ENCODE assay signal across 1 cellular context in the genomic region with DNA sequence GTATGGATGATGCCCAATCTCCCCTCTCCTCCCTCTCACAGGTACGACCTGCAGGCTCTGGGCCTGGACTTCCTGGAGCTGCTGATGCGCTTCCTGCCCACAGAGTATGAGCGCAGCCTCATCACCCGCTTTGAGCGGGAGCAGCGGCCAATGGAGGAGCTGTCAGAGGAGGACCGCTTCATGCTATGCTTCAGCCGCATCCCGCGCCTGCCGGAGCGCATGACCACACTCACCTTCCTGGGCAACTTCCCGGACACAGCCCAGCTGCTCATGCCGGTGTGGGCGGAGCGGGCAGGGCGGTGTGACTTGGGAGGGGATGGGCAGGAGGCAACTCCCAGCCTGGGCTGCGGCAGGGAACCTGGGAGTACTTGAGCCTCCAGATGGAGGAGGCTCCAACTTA.
TF ChIP-seq lines count a peak whose summit lies in the region.

No MANE protein-coding gene starts in this region.

TF ChIP-seq in HepG2, 621 proteins besides CTCF, POLR2A, EP300 and RAD21:
- TF ChIP-seq GZF1 (CRISPR knock-in tag; IDR thresholded peaks at IDR 0.05) (no peak), RXRA (CRISPR knock-in tag; IDR thresholded peaks at IDR 0.05) (0 out of 2 replicates have a peak, but pooled peaks have one; percentile 28), ELF3 (CRISPR knock-in tag; IDR thresholded peaks at IDR 0.05) (no peak), HOXD1 (CRISPR knock-in tag; IDR thresholded peaks at IDR 0.05) (no peak), NFYC (CRISPR knock-in tag; IDR thresholded peaks at IDR 0.05) (no peak), ZNF749 (CRISPR knock-in tag; IDR thresholded peaks at IDR 0.05; ENCODE audit: borderline replicate concordance) (no peak), TRAFD1 (CRISPR knock-in tag; IDR thresholded peaks at IDR 0.05; ENCODE audit: borderline replicate concordance) (no peak), CREB3 (CRISPR knock-in tag; IDR thresholded peaks at IDR 0.05) (no peak), ZXDC (CRISPR knock-in tag; IDR thresholded peaks at IDR 0.05) (no peak), SP5 (CRISPR knock-in tag; IDR thresholded peaks at IDR 0.05; ENCODE audit: borderline replicate concordance, low read depth) (no peak), DNMT1 (CRISPR knock-in tag; IDR thresholded peaks at IDR 0.05) (no peak), ZNF589 (CRISPR knock-in tag; conservative IDR thresholded peaks at IDR 0.05) (no peak), KDM2A (CRISPR knock-in tag; IDR thresholded peaks at IDR 0.05; ENCODE audit: borderline replicate concordance, low read depth) (0 out of 2 replicates have a peak, but pooled peaks have one; percentile 12), KDM5A (IDR thresholded peaks at IDR 0.05; ENCODE audit: borderline replicate concordance, low read length) (no peak), BHLHE40 (IDR thresholded peaks at IDR 0.05; ENCODE audit: low read length) (no peak), CC2D1A (CRISPR knock-in tag; IDR thresholded peaks at IDR 0.05) (no peak), MTF1 (CRISPR knock-in tag; IDR thresholded peaks at IDR 0.05) (no peak), PCBP1 (IDR thresholded peaks at IDR 0.05; ENCODE audit: borderline replicate concordance, low read depth, low read length) (0 out of 2 replicates have a peak, but pooled peaks have one; percentile 41), ZNF616 (CRISPR knock-in tag; IDR thresholded peaks at IDR 0.05; ENCODE audit: low read depth) (no peak), ZNF235 (CRISPR knock-in tag; IDR thresholded peaks at IDR 0.05; ENCODE audit: borderline replicate concordance) (no peak), FOXO1 (CRISPR knock-in tag; IDR thresholded peaks at IDR 0.05) (no peak), NCOR1 (IDR thresholded peaks at IDR 0.05; ENCODE audit: borderline replicate concordance, low read length) (no peak), ZNF501 (CRISPR knock-in tag; IDR thresholded peaks at IDR 0.05) (no peak)
- TF ChIP-seq, protein P1, sequence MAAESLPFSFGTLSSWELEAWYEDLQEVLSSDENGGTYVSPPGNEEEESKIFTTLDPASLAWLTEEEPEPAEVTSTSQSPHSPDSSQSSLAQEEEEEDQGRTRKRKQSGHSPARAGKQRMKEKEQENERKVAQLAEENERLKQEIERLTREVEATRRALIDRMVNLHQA (CRISPR knock-in tag; IDR thresholded peaks at IDR 0.05) = no peak
- TF ChIP-seq, protein P2, sequence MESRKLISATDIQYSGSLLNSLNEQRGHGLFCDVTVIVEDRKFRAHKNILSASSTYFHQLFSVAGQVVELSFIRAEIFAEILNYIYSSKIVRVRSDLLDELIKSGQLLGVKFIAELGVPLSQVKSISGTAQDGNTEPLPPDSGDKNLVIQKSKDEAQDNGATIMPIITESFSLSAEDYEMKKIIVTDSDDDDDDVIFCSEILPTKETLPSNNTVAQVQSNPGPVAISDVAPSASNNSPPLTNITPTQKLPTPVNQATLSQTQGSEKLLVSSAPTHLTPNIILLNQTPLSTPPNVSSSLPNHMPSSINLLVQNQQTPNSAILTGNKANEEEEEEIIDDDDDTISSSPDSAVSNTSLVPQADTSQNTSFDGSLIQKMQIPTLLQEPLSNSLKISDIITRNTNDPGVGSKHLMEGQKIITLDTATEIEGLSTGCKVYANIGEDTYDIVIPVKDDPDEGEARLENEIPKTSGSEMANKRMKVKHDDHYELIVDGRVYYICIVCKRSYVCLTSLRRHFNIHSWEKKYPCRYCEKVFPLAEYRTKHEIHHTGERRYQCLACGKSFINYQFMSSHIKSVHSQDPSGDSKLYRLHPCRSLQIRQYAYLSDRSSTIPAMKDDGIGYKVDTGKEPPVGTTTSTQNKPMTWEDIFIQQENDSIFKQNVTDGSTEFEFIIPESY (CRISPR knock-in tag; IDR thresholded peaks at IDR 0.05) = peak; percentile 65
